ENCODE assay signal across 20 cellular contexts in the genomic region with DNA sequence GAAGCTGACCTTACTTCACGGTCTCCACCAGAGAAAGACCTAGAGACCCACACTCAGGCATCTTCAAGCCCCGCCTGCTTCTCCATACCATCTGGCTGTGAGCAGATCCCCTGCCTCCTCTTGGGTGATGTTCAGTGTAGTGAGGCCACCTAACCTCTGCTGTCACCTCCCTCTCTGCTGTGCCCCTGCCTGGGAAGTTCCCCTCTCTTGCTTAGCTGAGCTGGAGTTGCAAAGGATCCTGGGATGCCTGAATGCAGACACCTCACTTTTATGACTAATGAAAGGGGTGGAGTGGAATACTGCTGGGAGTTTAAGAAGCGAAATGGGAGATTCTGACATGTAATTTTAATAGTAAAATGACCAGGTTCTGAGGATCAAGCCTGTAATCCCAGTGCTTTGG. TPM values are rescaled to one million over a fixed set of nuclear protein-coding genes. Genes with fewer than 3 reads are reported as not detected.
DNase-seq lines count a peak whose midpoint lies in the region; ATAC-seq, FAIRE-seq and TF ChIP-seq lines count a peak whose summit lies in the region.
"Had no signal": no experiment of that assay in that cellular context is flagged by ENCODE, and none has a peak within 500 bp of the region (broad histone marks: within the 10 kb centered on the region; RNA-seq: fewer than 3 reads in every experiment).

No MANE protein-coding gene starts in this region.

- no peak for TF ChIP-seq CTCF in VCaP (conservative IDR thresholded peaks at IDR 0.05)
- TF ChIP-seq CTCF in omental fat pad (IDR thresholded peaks at IDR 0.05) = no peak

- ATAC-seq in HG02571 (IDR thresholded peaks at IDR 0.05; ENCODE audit: unreplicated experiment) (no peak), omental fat pad (ENCODE audit: low FRiP score) (no peak)
- ATAC-seq: HepG2, psoas muscle had no signal

- H3K9ac ChIP-seq in GM23248 = no peak overlapping the region

- WGBS in GM23248 (ENCODE audit: low coverage in 1 of 2, low lambda C conversion rate in 2 of 2, missing lambda C conversion rate in 2 of 2), 2 experiments = 80 to 82% methylated on average over 3 of the region's 3 CpGs

- TF ChIP-seq POLR2A in GM12892 (IDR thresholded peaks at IDR 0.05; ENCODE audit: low read depth, low read length) (no peak), erythroblast (IDR thresholded peaks at IDR 0.05; ENCODE audit: low read length) (no peak)

- H3K4me3 ChIP-seq in GM23248 = no peak overlapping the region
- H3K4me3 ChIP-seq: PC-9, psoas muscle had no signal

- H3K27me3 ChIP-seq in GM23248 (replicated peaks; ENCODE audit: insufficient read depth) = no peaks in the 10 kb centered on the region

- peaks cover 26% of the 10 kb centered on the region for H3K79me2 ChIP-seq in GM23248 (ENCODE audit: insufficient read depth)

- H2AFZ ChIP-seq in GM23248 = no peak overlapping the region
- H2AFZ ChIP-seq: PC-9 had no signal

- no peaks in the 10 kb centered on the region for H3F3A ChIP-seq in GM23248 (ENCODE audit: insufficient read depth)

- no peaks in the 10 kb centered on the region for H3K9me3 ChIP-seq in GM23248 (ENCODE audit: low read depth)
- H3K9me3 ChIP-seq: BE2C, colonic mucosa, psoas muscle had no signal

- H3K4me1 ChIP-seq in GM23248 (ENCODE audit: insufficient read depth) = peaks cover 12% of the 10 kb centered on the region; the same call in 1 of the 2 replicates
- H3K4me1 ChIP-seq: BE2C, psoas muscle had no signal

- H4K20me1 ChIP-seq in GM23248 (ENCODE audit: insufficient read depth) = no peaks in the 10 kb centered on the region

- no peak overlapping the region for H3K4me2 ChIP-seq in GM23248 (ENCODE audit: unreplicated experiment)
- H3K4me2 ChIP-seq: PC-9 had no signal

- H3K9me2 ChIP-seq in GM23248 (ENCODE audit: insufficient read depth) = no peaks in the 10 kb centered on the region

- DNase-seq in A172 (ENCODE audit: low spot score) (peak; percentile 25), GM23248 (peak; percentile 67), iris pigment epithelial cell (ENCODE audit: low read depth) (peak; percentile 54), GM12892 (ENCODE audit: insufficient read length) (no peak), erythroblast (lab: John Stamatoyannopoulos, UW) (no peak), omental fat pad (ENCODE audit: low spot score) (no peak)
- DNase-seq: activated naive CD8-positive, alpha-beta T cell treated with anti-CD3 and anti-CD28 coated beads, Interleukin-2, amount 10 ng/mL, durations not matched to agents 7 days and 5 days; BE2C; colonic mucosa; NCI-H1436; NCI-H510A treated with DMSO at 0.1 percent for 48 hours; PC-9; psoas muscle; stimulated activated CD4-positive, alpha-beta T cell treated with anti-CD3 and anti-CD28 coated beads, Interleukin-2, amount 100 ng/mL, for 24 hours had no signal

- no peak for FAIRE-seq in GM12892 (lab: Jason Lieb, UNC)
- FAIRE-seq: GM18507, HepG2, urothelium cell line had no signal

- in situ Hi-C loops in GM23248 (cut with MboI) = no loop called here

- no peaks in the 10 kb centered on the region for H3K36me3 ChIP-seq in GM23248 (ENCODE audit: low read depth)
- H3K36me3 ChIP-seq: BE2C, colonic mucosa had no signal

- H3K27ac ChIP-seq in GM23248 = no peak overlapping the region
- 0 out of 2 replicates have a peak overlapping the region, but pooled peaks have one; percentile 89 for H3K27ac ChIP-seq in VCaP
- H3K27ac ChIP-seq: colonic mucosa, PC-9, psoas muscle had no signal

RNA-seq across cellular contexts. Expression of gene IRX3, which starts 5.8 kb away (rescaled TPM):
- total RNA-seq in A172 (2014; rRNA removed; shearing (Covaris generic)) = 7.7 and 8.6 TPM in 2 replicates
- 9.2 and 15.6 TPM in 2 replicates for total RNA-seq in GM23248 (2014; rRNA removed; shearing (Covaris generic))
- polyA plus RNA-seq in GM23248 (2016; fragmentation: Nextera tagmentation; extraction: Ambion mirVana) = 6.4 and 8.8 TPM in 2 replicates
- polyA plus RNA-seq in GM12892 (2012; ENCODE audit: missing spikeins) = not detected
- total RNA-seq in omental fat pad = 1 to 10 TPM in 1 of 4 donors, under 1 TPM in 3; 0.37 to 8.2 (median 0.68) TPM
- total RNA-seq: activated CD8-positive, alpha-beta memory T cell treated with anti-CD3 and anti-CD28 coated beads for 36 hours; activated naive CD8-positive, alpha-beta T cell treated with anti-CD3 and anti-CD28 coated beads, Interleukin-2, amount 10 ng/mL, durations not matched to agents 7 days and 5 days had no signal

Comparison
In these comparisons a context has a peak if more than half of its experiments do, and no peak if none do; other contexts are left out.
1. DNase-seq: peak in A172 (single experiment), GM23248 (single experiment) and iris pigment epithelial cell (single experiment); none in GM12892 (single experiment), erythroblast (0 of 2) and omental fat pad (single experiment).